In genomic region chr22:36123673-36124630, GRCh38 we compare ENCODE assay signal across 8 cellular contexts. TPM values are rescaled to one million over a fixed set of nuclear protein-coding genes. Genes with fewer than 3 reads are reported as not detected.
DNase-seq lines count a peak whose midpoint lies in the region; ATAC-seq and TF ChIP-seq lines count a peak whose summit lies in the region.

No MANE protein-coding gene starts in this region.

- ATAC-seq in omental fat pad (ENCODE audit: low FRiP score) = peak; percentile 95

- H3K4me1 ChIP-seq in SK-N-SH (ENCODE audit: control insufficient read depth in 1 of 2, insufficient read depth in 2 of 2, low read depth in 1 of 2, low read length in 1 of 2) = peaks cover 0 to 3% of the 10 kb centered on the region in 2 experiments; a peak in 1 of 4 replicates
- H3K4me1 ChIP-seq in suprapubic skin = peaks cover 11% of the 10 kb centered on the region

- H3K27me3 ChIP-seq in H7 (ENCODE audit: control insufficient read depth, insufficient read depth, low read length) (peaks cover 7% of the 10 kb centered on the region), SK-N-SH (ENCODE audit: insufficient read depth) (no peaks in the 10 kb centered on the region; the same call in 1 of the 2 replicates), suprapubic skin (no peaks in the 10 kb centered on the region)

- H3K9me3 ChIP-seq in SK-N-SH (no peaks in the 10 kb centered on the region), suprapubic skin (no peaks in the 10 kb centered on the region)

- no peaks in the 10 kb centered on the region for H3K79me2 ChIP-seq in SK-N-SH (ENCODE audit: insufficient read depth)

- H3K9me2 ChIP-seq in SK-N-SH = no peaks in the 10 kb centered on the region

- peak; percentile 100 for TF ChIP-seq RAD21 in SK-N-SH (IDR thresholded peaks at IDR 0.05; ENCODE audit: low read length)

- no peak for TF ChIP-seq POLR2A in suprapubic skin (IDR thresholded peaks at IDR 0.05)

- TF ChIP-seq CTCF in SK-N-SH (IDR thresholded peaks at IDR 0.05) (peak; percentile 95), omental fat pad (IDR thresholded peaks at IDR 0.05) (peak in 2 of 3 donors; percentile 94 to 97), suprapubic skin (IDR thresholded peaks at IDR 0.05) (peak; percentile 98)

- DNase-seq in DMS153 treated with DMSO at 0.1 percent for 48 hours (lab: John Stamatoyannopoulos, UW; ENCODE audit: unreplicated experiment) = peak; percentile 97
- DNase-seq in H7 = peak; percentile 93
- peak; percentile 88 for DNase-seq in NCI-H1092 treated with DMSO at 0.1 percent for 48 hours (lab: John Stamatoyannopoulos, UW)
- DNase-seq in SK-N-SH = peak; percentile 92
- peak; percentile 93 for DNase-seq in activated naive CD4-positive, alpha-beta T cell treated with anti-CD3 and anti-CD28 coated beads, Interleukin-2, amount 50 U/mL, for 16 hours
- peak; percentile 74 for DNase-seq in glomerular endothelial cell (ENCODE audit: extremely low read depth, low read depth, low spot score)
- peak; percentile 70 for DNase-seq in omental fat pad (ENCODE audit: low spot score)
- peak; percentile 95 to 96 for DNase-seq in suprapubic skin (ENCODE audit: low spot score in 2 of 2)

- peak overlapping the region; percentile 99 for H2AFZ ChIP-seq in SK-N-SH (ENCODE audit: low read depth)

- CTCF ChIA-PET in SK-N-SH (lab: Yijun Ruan, JAX) = interaction anchor here (0.6 to 6.4 kb wide), 69 partner anchors 8 to 786 kb away, joined by 3 to 53 read pairs (median 3); partner anchors contain the start of genes APOL3, APOL5 and RBFOX2

- 44% methylated on average over 49 of the region's 50 CpGs for WGBS in SK-N-SH (ENCODE audit: low lambda C conversion rate)
- 34% methylated on average over 25 of the region's 50 CpGs for WGBS in suprapubic skin

- no peaks in the 10 kb centered on the region for H4K20me1 ChIP-seq in SK-N-SH (ENCODE audit: insufficient read depth)

- TF ChIP-seq EP300 in SK-N-SH (IDR thresholded peaks at IDR 0.05; ENCODE audit: borderline replicate concordance in 1 of 2, low read depth in 1 of 2, low read length in 1 of 2) (no peak), suprapubic skin (IDR thresholded peaks at IDR 0.05) (no peak)

- H3F3A ChIP-seq in SK-N-SH (replicated peaks; ENCODE audit: insufficient read depth) = no peaks in the 10 kb centered on the region

- peak overlapping the region; percentile 34 to 60; a peak in 2 of 4 replicates for H3K27ac ChIP-seq in SK-N-SH (ENCODE audit: low read depth in 2 of 2, low read length in 1 of 2)
- H3K27ac ChIP-seq in suprapubic skin = peak overlapping the region; percentile 64

- peak overlapping the region; percentile 33; the same call in 1 of the 2 replicates for H3K9ac ChIP-seq in SK-N-SH

- 0 out of 2 replicates have a peak overlapping the region, but pooled peaks have one; percentile 23 for H3K4me2 ChIP-seq in SK-N-SH

- H3K4me3 ChIP-seq in H7 (ENCODE audit: insufficient read depth, low read depth, low read length) (no peak overlapping the region), SK-N-SH (ENCODE audit: low read depth in 2 of 2, low read length in 1 of 2) (no peak overlapping the region; a peak in 1 of 4 replicates), suprapubic skin (peak overlapping the region; percentile 28)

- H3K36me3 ChIP-seq in H7 (replicated peaks; ENCODE audit: control insufficient read depth, insufficient read depth, low read length) = no peaks in the 10 kb centered on the region
- no peaks in the 10 kb centered on the region for H3K36me3 ChIP-seq in SK-N-SH (replicated peaks in 1 of 2; ENCODE audit: control insufficient read depth in 1 of 2, insufficient read depth in 2 of 2, low read length in 1 of 2)
- H3K36me3 ChIP-seq in suprapubic skin = no peaks in the 10 kb centered on the region

- POLR2A ChIA-PET in SK-N-SH (lab: Yijun Ruan, JAX) = interaction anchor here (0.6 kb wide), 1 partner anchor 498 kb away, joined by 5 read pairs; no protein-coding TSS in a partner anchor

TF ChIP-seq in SK-N-SH, 30 proteins besides CTCF, POLR2A, EP300 and RAD21:
- TF ChIP-seq ELF1 (IDR thresholded peaks at IDR 0.05) (peak; percentile 36; the same call in 1 of the 2 replicates), CHD2 (IDR thresholded peaks at IDR 0.05; ENCODE audit: low read length, partially characterized antibody) (peak; percentile 60), RXRA (IDR thresholded peaks at IDR 0.05; ENCODE audit: borderline replicate concordance, low read depth) (no peak), MAX (IDR thresholded peaks at IDR 0.05; ENCODE audit: low read depth) (peak; percentile 64; the same call in 1 of the 2 replicates), RCOR1 (IDR thresholded peaks at IDR 0.05; ENCODE audit: low read length) (peak; percentile 60; the same call in 1 of the 2 replicates), TAF1 (IDR thresholded peaks at IDR 0.05; ENCODE audit: borderline replicate concordance, low read depth, low read length) (peak; percentile 61; the same call in 1 of the 2 replicates), REST (IDR thresholded peaks at IDR 0.05; ENCODE audit: low read depth, low read length) (no peak), MXI1 (IDR thresholded peaks at IDR 0.05; ENCODE audit: low read depth, low read length) (peak; percentile 49; the same call in 1 of the 2 replicates), SIN3A (IDR thresholded peaks at IDR 0.05; ENCODE audit: borderline replicate concordance, low read depth, low read length) (no peak), SMC3 (IDR thresholded peaks at IDR 0.05; ENCODE audit: low read depth, low read length) (peak; percentile 99), TCF12 (IDR thresholded peaks at IDR 0.05) (no peak), NRF1 (IDR thresholded peaks at IDR 0.05; ENCODE audit: low read depth, low read length) (peak; percentile 93), POLR2AphosphoS5 (IDR thresholded peaks at IDR 0.05; ENCODE audit: low read depth, low read length) (peak; percentile 58), FOXM1 (IDR thresholded peaks at IDR 0.05; ENCODE audit: low read depth) (no peak)
- TF ChIP-seq, protein P1, sequence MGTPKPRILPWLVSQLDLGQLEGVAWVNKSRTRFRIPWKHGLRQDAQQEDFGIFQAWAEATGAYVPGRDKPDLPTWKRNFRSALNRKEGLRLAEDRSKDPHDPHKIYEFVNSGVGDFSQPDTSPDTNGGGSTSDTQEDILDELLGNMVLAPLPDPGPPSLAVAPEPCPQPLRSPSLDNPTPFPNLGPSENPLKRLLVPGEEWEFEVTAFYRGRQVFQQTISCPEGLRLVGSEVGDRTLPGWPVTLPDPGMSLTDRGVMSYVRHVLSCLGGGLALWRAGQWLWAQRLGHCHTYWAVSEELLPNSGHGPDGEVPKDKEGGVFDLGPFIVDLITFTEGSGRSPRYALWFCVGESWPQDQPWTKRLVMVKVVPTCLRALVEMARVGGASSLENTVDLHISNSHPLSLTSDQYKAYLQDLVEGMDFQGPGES (IDR thresholded peaks at IDR 0.05; ENCODE audit: low read depth, low read length) = no peak
- TF ChIP-seq, protein P2, sequence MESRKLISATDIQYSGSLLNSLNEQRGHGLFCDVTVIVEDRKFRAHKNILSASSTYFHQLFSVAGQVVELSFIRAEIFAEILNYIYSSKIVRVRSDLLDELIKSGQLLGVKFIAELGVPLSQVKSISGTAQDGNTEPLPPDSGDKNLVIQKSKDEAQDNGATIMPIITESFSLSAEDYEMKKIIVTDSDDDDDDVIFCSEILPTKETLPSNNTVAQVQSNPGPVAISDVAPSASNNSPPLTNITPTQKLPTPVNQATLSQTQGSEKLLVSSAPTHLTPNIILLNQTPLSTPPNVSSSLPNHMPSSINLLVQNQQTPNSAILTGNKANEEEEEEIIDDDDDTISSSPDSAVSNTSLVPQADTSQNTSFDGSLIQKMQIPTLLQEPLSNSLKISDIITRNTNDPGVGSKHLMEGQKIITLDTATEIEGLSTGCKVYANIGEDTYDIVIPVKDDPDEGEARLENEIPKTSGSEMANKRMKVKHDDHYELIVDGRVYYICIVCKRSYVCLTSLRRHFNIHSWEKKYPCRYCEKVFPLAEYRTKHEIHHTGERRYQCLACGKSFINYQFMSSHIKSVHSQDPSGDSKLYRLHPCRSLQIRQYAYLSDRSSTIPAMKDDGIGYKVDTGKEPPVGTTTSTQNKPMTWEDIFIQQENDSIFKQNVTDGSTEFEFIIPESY (IDR thresholded peaks at IDR 0.05; ENCODE audit: borderline replicate concordance, low read depth) = no peak

RNA-seq across cellular contexts. Expression of gene APOL3, which starts 36.6 kb away (rescaled TPM):
- 0.28 TPM in 1 of 2 replicates, not detected in the other for total RNA-seq in H7 (2014; rRNA removed; shearing (Covaris generic))
- polyA plus RNA-seq in SK-N-SH (2012; rRNA removed) = 0.21 and 1.1 TPM in 2 replicates
- 0.09 and 0.17 TPM in 2 replicates for polyA plus RNA-seq in SK-N-SH (2012; cell fraction: cytosol; rRNA removed)
- polyA plus RNA-seq in SK-N-SH (2012; cell fraction: nucleus; rRNA removed) = 0.14 and 0.32 TPM in 2 replicates
- total RNA-seq in glomerular endothelial cell (76.9 and 80.5 TPM in 2 replicates), omental fat pad (100 to 1,000 TPM in 1 of 4 donors, 10 to 100 TPM in 3; 39.5 to 273 (median 73.9) TPM), suprapubic skin (10 to 100 TPM; 29.7 to 46.7 (median 34.0) TPM)

Comparison
In these comparisons a context has a peak if more than half of its experiments do, and no peak if none do; other contexts are left out.
1. RNA of gene APOL3, which starts 36.6 kb away (total RNA-seq): 39.5 to 273 TPM in omental fat pad, 76.9 to 80.5 TPM in glomerular endothelial cell and 29.7 to 46.7 TPM in suprapubic skin; 0.28 TPM in H7; every median in the first group is over 10 times any median in the second.
2. Peak in every context shown above with its lines, with median percentiles within 50 percentile points of each other: DNase-seq and CTCF ChIP-seq.